32 cellular contexts compared by ENCODE assay signal in genomic region chr3:128407247-128407646, GRCh38. TPM values are rescaled to one million over a fixed set of nuclear protein-coding genes. Genes with fewer than 3 reads are reported as not detected.
DNase-seq lines count a peak whose midpoint lies in the region; ATAC-seq, FAIRE-seq and TF ChIP-seq lines count a peak whose summit lies in the region.
"Had no signal": no experiment of that assay in that cellular context is flagged by ENCODE, and none has a peak within 500 bp of the region (broad histone marks: within the 10 kb centered on the region; RNA-seq: fewer than 3 reads in every experiment).

No MANE protein-coding gene starts in this region.

- H3K9ac ChIP-seq in H1 (replicated peaks in 1 of 4; ENCODE audit: extremely low read depth in 1 of 4, low read depth in 3 of 4, low read length in 3 of 4): no peak overlapping the region
- H3K9ac ChIP-seq in neuronal stem cell (ENCODE audit: low read depth, low read length, poor library complexity): no peak overlapping the region
- H3K9ac ChIP-seq: BLaER1 had no signal

- TF ChIP-seq RAD21 in H1 (IDR thresholded peaks at IDR 0.05 in 1 of 2, conservative IDR thresholded peaks at IDR 0.05 in 1 of 2; ENCODE audit: low read depth in 2 of 2, low read length in 2 of 2): no peak

- H4K91ac ChIP-seq in H1 (replicated peaks; ENCODE audit: insufficient read length, low read length): no peak overlapping the region
- no peak overlapping the region for H4K91ac ChIP-seq in neuronal stem cell (ENCODE audit: low read depth, low read length, poor library complexity)

- H3K4me2 ChIP-seq in H1 (ENCODE audit: insufficient read depth in 1 of 2, low read depth in 2 of 2, low read length in 2 of 2) (no peak overlapping the region), neuronal stem cell (ENCODE audit: insufficient read depth, low read length, poor library complexity, severe bottlenecking) (no peak overlapping the region)
- H3K4me2 ChIP-seq: A549 had no signal

- H3K14ac ChIP-seq in H1 (ENCODE audit: insufficient read length) (no peak overlapping the region), neuronal stem cell (ENCODE audit: low read length) (peak overlapping the region; percentile 97)

- H3K27ac ChIP-seq in HEK293 (ENCODE audit: extremely low read depth, low read depth, low read length): no peak overlapping the region
- no peak overlapping the region for H3K27ac ChIP-seq in H1 (ENCODE audit: low read depth, low read length)
- no peak overlapping the region for H3K27ac ChIP-seq in neuronal stem cell (replicated peaks; ENCODE audit: low read length)
- H3K27ac ChIP-seq: 22Rv1, A549 had no signal

- POLR2A ChIA-PET in HEK293 (lab: Yijun Ruan, JAX): no interaction called here
- POLR2A ChIA-PET in H1 (lab: Charles Lee; ENCODE audit: partially characterized antibody): interaction anchor here (0.7 kb wide), 1 partner anchor 11 kb away, joined by 3 read pairs; no protein-coding TSS in a partner anchor

- H2AFZ ChIP-seq in H1 (ENCODE audit: low read length) (no peak overlapping the region), neuronal stem cell (ENCODE audit: low read length) (no peak overlapping the region)

- H2BK120ac ChIP-seq in H1 (replicated peaks; ENCODE audit: low read depth, low read length) (no peak overlapping the region), neuronal stem cell (ENCODE audit: low read depth, low read length) (peak overlapping the region; percentile 75)

- H4K20me1 ChIP-seq in H1 (replicated peaks in 1 of 2; ENCODE audit: control insufficient read depth in 1 of 2, insufficient read depth in 2 of 2, low read length in 2 of 2): no peaks in the 10 kb centered on the region

- TF ChIP-seq POLR2A in H1 (IDR thresholded peaks at IDR 0.05; ENCODE audit: control extremely low read depth in 1 of 2, low read depth in 2 of 2, low read length in 2 of 2): no peak

- H3K27me3 Mint-ChIP-seq in neural crest cell (ENCODE audit: low read depth): no peaks in the 10 kb centered on the region
- H3K27me3 Mint-ChIP-seq: CD4-positive, alpha-beta memory T cell; CD4-positive, CD25-positive, alpha-beta regulatory T cell; CD8-positive, alpha-beta memory T cell had no signal

- TF ChIP-seq EP300 in H1 (IDR thresholded peaks at IDR 0.05; ENCODE audit: borderline replicate concordance in 1 of 2, low read depth in 2 of 2, low read length in 2 of 2): no peak

- no peak overlapping the region for H3K4me3 Mint-ChIP-seq in neural crest cell
- H3K4me3 Mint-ChIP-seq: CD14-positive monocyte had no signal

- H3K56ac ChIP-seq in H1 (replicated peaks; ENCODE audit: insufficient read length, low read depth, low read length): no peak overlapping the region

- TF ChIP-seq CTCF in HEK293 (tag by site-specific recombination; IDR thresholded peaks at IDR 0.05) (no peak), H1 (IDR thresholded peaks at IDR 0.05; ENCODE audit: control extremely low read depth in 1 of 3, insufficient read depth in 1 of 3, low read depth in 1 of 3, low read length in 3 of 3) (no peak), neural crest cell (conservative IDR thresholded peaks at IDR 0.05) (no peak)

- no peak overlapping the region for H3K4me3 ChIP-seq in HEK293 (ENCODE audit: low read depth, low read length)
- no peak overlapping the region for H3K4me3 ChIP-seq in H1 (ENCODE audit: extremely low read depth in 1 of 4, insufficient read depth in 2 of 4, low read depth in 3 of 4, low read length in 4 of 4)
- no peak overlapping the region for H3K4me3 ChIP-seq in neuronal stem cell (ENCODE audit: low read length in 2 of 2)
- H3K4me3 ChIP-seq: A549, BLaER1, GM12878 had no signal

- FAIRE-seq in H1 (lab: Jason Lieb, UNC): no peak
- FAIRE-seq: A549, GM12878, GM12892, GM18507, GM19239 had no signal

- H2BK15ac ChIP-seq in H1 (ENCODE audit: low read length): no peak overlapping the region
- no peak overlapping the region for H2BK15ac ChIP-seq in neuronal stem cell (ENCODE audit: low read length)

- H2AK5ac ChIP-seq in H1 (ENCODE audit: low read depth, low read length): no peak overlapping the region
- H2AK5ac ChIP-seq in neuronal stem cell (ENCODE audit: low read depth, low read length): peak overlapping the region; percentile 94

- H3K23ac ChIP-seq in H1 (ENCODE audit: insufficient read length): no peak overlapping the region
- H3K23ac ChIP-seq in neuronal stem cell (ENCODE audit: low read depth, low read length, poor library complexity): no peak overlapping the region

- H3K36me3 Mint-ChIP-seq in neural crest cell (ENCODE audit: low read depth): no peaks in the 10 kb centered on the region
- H3K36me3 Mint-ChIP-seq: CD4-positive, CD25-positive, alpha-beta regulatory T cell had no signal

- H3K36me3 ChIP-seq in HEK293 (ENCODE audit: control insufficient read depth in 2 of 2, insufficient read depth in 1 of 2, low read length in 2 of 2) (no peaks in the 10 kb centered on the region), H1 (ENCODE audit: control insufficient read depth in 2 of 4, insufficient read depth in 4 of 4, low read length in 3 of 4) (no peaks in the 10 kb centered on the region), neuronal stem cell (replicated peaks in 1 of 2; ENCODE audit: control insufficient read depth in 2 of 2, insufficient read depth in 2 of 2, low read length in 2 of 2) (no peaks in the 10 kb centered on the region)
- H3K36me3 ChIP-seq: BLaER1 had no signal

- H3K4ac ChIP-seq in H1 (replicated peaks; ENCODE audit: insufficient read length, low read depth, low read length) (no peak overlapping the region), neuronal stem cell (ENCODE audit: low read length) (peak overlapping the region; percentile 42)

- DNase-seq in H1 (ENCODE audit: low read depth in 1 of 2, low spot score in 2 of 2) (no peak), neural crest cell (ENCODE audit: low read depth, low spot score) (no peak), neuronal stem cell (ENCODE audit: low spot score) (no peak), HK-2 (ENCODE audit: unreplicated experiment) (no peak), occipital lobe (lab: John Stamatoyannopoulos, UW) (no peak), AG08396 (ENCODE audit: low spot score) (no peak)
- DNase-seq: BE2C; C1 segment of cervical spinal cord; CD4-positive, alpha-beta memory T cell; CD4-positive, CD25-positive, alpha-beta regulatory T cell; CD8-positive, alpha-beta memory T cell; COR-L47; DMS 273 treated with DMSO at 0.1 percent for 48 hours; DMS153; DMS53; DMS79; DND-41; EL; GDM1 had no signal

- H3K27ac Mint-ChIP-seq in neural crest cell (ENCODE audit: unreplicated experiment): peak overlapping the region; percentile 40

- H3K18ac ChIP-seq in H1 (ENCODE audit: extremely low read depth, low read length): no peak overlapping the region
- H3K18ac ChIP-seq in neuronal stem cell (ENCODE audit: low read length): peak overlapping the region; percentile 81

- H3K9me3 ChIP-seq in HEK293 (ENCODE audit: control insufficient read depth, insufficient read depth, low read depth, low read length) (no peaks in the 10 kb centered on the region), H1 (ENCODE audit: insufficient read depth in 2 of 2, low read depth in 1 of 2, low read length in 1 of 2) (no peaks in the 10 kb centered on the region), neuronal stem cell (replicated peaks in 1 of 2; ENCODE audit: control insufficient read depth in 2 of 2, insufficient read depth in 1 of 2, low read depth in 1 of 2, low read length in 2 of 2) (no peaks in the 10 kb centered on the region)
- H3K9me3 ChIP-seq: A549, BE2C, BLaER1 had no signal

- H3K23me2 ChIP-seq in H1 (ENCODE audit: low read depth, low read length): 0 out of 2 replicates have a peak, but pooled peaks cover 2% of the 10 kb centered on the region

- peaks cover 13% of the 10 kb centered on the region for H3K4me1 Mint-ChIP-seq in neural crest cell
- H3K4me1 Mint-ChIP-seq: CD14-positive monocyte had no signal

- H4K5ac ChIP-seq in H1 (ENCODE audit: insufficient read length, low read depth, low read length): no peak overlapping the region

- H4K8ac ChIP-seq in H1 (ENCODE audit: extremely low read depth, insufficient read depth, low read length) (no peak overlapping the region), neuronal stem cell (ENCODE audit: low read depth, low read length) (peak overlapping the region; percentile 9)

- H2BK12ac ChIP-seq in H1 (ENCODE audit: low read depth, low read length) (no peak overlapping the region), neuronal stem cell (ENCODE audit: low read length) (peak overlapping the region; percentile 32)

- H3K4me1 ChIP-seq in HEK293 (ENCODE audit: control insufficient read depth, insufficient read depth, low read length): no peaks in the 10 kb centered on the region
- peaks cover 0 to 11% (median 7%) of the 10 kb centered on the region in 4 experiments; a peak in 6 of 7 replicates for H3K4me1 ChIP-seq in H1 (replicated peaks in 1 of 4; ENCODE audit: control insufficient read depth in 3 of 4, insufficient read depth in 4 of 4, low read length in 3 of 4)
- H3K4me1 ChIP-seq in neuronal stem cell (ENCODE audit: control insufficient read depth in 2 of 2, insufficient read depth in 1 of 2, low read depth in 1 of 2, low read length in 2 of 2): peaks cover 0 to 9% of the 10 kb centered on the region in 2 donors
- H3K4me1 ChIP-seq: A549 had no signal

- no peaks in the 10 kb centered on the region for H3K79me2 ChIP-seq in H1 (ENCODE audit: control insufficient read depth in 1 of 2, insufficient read depth in 2 of 2, low read length in 2 of 2)

- ATAC-seq in HG02763 (IDR thresholded peaks at IDR 0.05; ENCODE audit: unreplicated experiment): no peak
- ATAC-seq: A549, GM12878 had no signal

- 0 out of 2 replicates have a peak overlapping the region, but pooled peaks have one; percentile 63 for H2BK5ac ChIP-seq in H1 (ENCODE audit: low read depth, low read length)
- H2BK5ac ChIP-seq in neuronal stem cell (ENCODE audit: low read length): no peak overlapping the region

- H3K79me1 ChIP-seq in H1 (ENCODE audit: low read depth, low read length) (peaks cover 3% of the 10 kb centered on the region; the same call in 1 of the 2 replicates), neuronal stem cell (ENCODE audit: low read depth, low read length) (no peaks in the 10 kb centered on the region)

- H3K27me3 ChIP-seq in H1 (replicated peaks in 1 of 4; ENCODE audit: control insufficient read depth in 3 of 4, extremely low read depth in 1 of 4, insufficient read depth in 3 of 4, low read length in 3 of 4) (no peaks in the 10 kb centered on the region), neuronal stem cell (ENCODE audit: control insufficient read depth in 3 of 3, insufficient read depth in 3 of 3, low read depth in 1 of 3, low read length in 3 of 3) (no peaks in the 10 kb centered on the region)
- H3K27me3 ChIP-seq: BE2C, BLaER1 had no signal

- 81% methylated on average over 4 of the region's 7 CpGs; no CpG with 5 or more reads in 1 of the 2 experiments for WGBS in H1 (ENCODE audit: extremely low coverage in 1 of 2, insufficient coverage in 1 of 2, insufficient read length in 1 of 2, insufficient replicate concordance in 2 of 2, low coverage in 1 of 2, low lambda C conversion rate in 2 of 2, missing lambda C conversion rate in 1 of 2), 2 experiments
- WGBS in neuronal stem cell (ENCODE audit: extremely low coverage in 2 of 2, insufficient read length in 2 of 2, insufficient replicate concordance in 1 of 2), 2 donors: no CpG with 5 or more reads among the region's 7 CpGs

- H2BK20ac ChIP-seq in H1 (ENCODE audit: low read length): no peak overlapping the region

- CTCF ChIA-PET in HEK293 (lab: Yijun Ruan, JAX): no interaction called here
- CTCF ChIA-PET in H1 (lab: Charles Lee; ENCODE audit: partially characterized antibody): interaction anchor here (0.7 to 1.5 kb wide), 4 partner anchors 13 to 312 kb away, joined by 3 to 4 read pairs (median 3); no protein-coding TSS in a partner anchor

- no peaks in the 10 kb centered on the region for H3K9me3 Mint-ChIP-seq in neural crest cell
- H3K9me3 Mint-ChIP-seq: CD14-positive monocyte; CD4-positive, alpha-beta memory T cell; CD4-positive, CD25-positive, alpha-beta regulatory T cell; CD8-positive, alpha-beta memory T cell had no signal

RNA-seq across cellular contexts. Expression of gene DNAJB8, which starts 59.4 kb away (rescaled TPM):
- not detected in 2 replicates for total RNA-seq in H1 (2021; fragmentation: NEBNext Ultra II Directional; extraction: Animal tissue kit (Norgen Biotek cat#: 25700))
- polyA plus RNA-seq in H1 (2011; rRNA removed): not detected in 2 replicates
- not detected for polyA plus RNA-seq in H1 (2011; cell fraction: cytosol; rRNA removed)
- not detected for polyA plus RNA-seq in H1 (2011; cell fraction: nucleus; rRNA removed)
- polyA plus RNA-seq in H1 (2012, experiment 1 of 2): not detected in 4 replicates
- polyA plus RNA-seq in H1 (2012, experiment 2 of 2): not detected
- not detected for polyA plus RNA-seq in H1 (2013, experiment 1 of 2)
- not detected for polyA plus RNA-seq in H1 (2013, experiment 2 of 2)
- polyA minus RNA-seq in H1 (2011; rRNA and poly(A)+ RNA removed): not detected in 2 replicates
- polyA minus RNA-seq in H1 (2011; cell fraction: cytosol; rRNA and poly(A)+ RNA removed): not detected
- not detected for polyA minus RNA-seq in H1 (2011; cell fraction: nucleus; rRNA and poly(A)+ RNA removed)
- total RNA-seq in neural crest cell (not detected in 2 replicates), occipital lobe (not detected)
- not detected for polyA plus RNA-seq in neuronal stem cell (2013, experiment 1 of 2)
- not detected for polyA plus RNA-seq in neuronal stem cell (2013, experiment 2 of 2)
- total RNA-seq: A172; CD4-positive, alpha-beta memory T cell; CD4-positive, CD25-positive, alpha-beta regulatory T cell; CD8-positive, alpha-beta memory T cell; Daoy; G401; GM12878 had no signal
- polyA plus RNA-seq: A549; CD14-positive monocyte; CD4-positive, alpha-beta memory T cell; CD4-positive, CD25-positive, alpha-beta regulatory T cell; CD8-positive, alpha-beta memory T cell; GM12878 had no signal
